ENCODE assay signal across 8 cellular contexts in genomic region chr9:33024126-33024965, GRCh38. TPM values are rescaled to one million over a fixed set of nuclear protein-coding genes. Genes with fewer than 3 reads are reported as not detected.
DNase-seq lines count a peak whose midpoint lies in the region; ATAC-seq and TF ChIP-seq lines count a peak whose summit lies in the region.

No MANE protein-coding gene starts in this region.

- H3K4me3 Mint-ChIP-seq in activated B cell treated with CpG ODN at 0.5 μM for 24 hours, result peak overlapping the region; percentile 95

- peak; percentile 25 for ATAC-seq in HG03175 (IDR thresholded peaks at IDR 0.05; ENCODE audit: unreplicated experiment)
- no peak for ATAC-seq in activated B cell treated with CpG ODN at 0.5 μM for 24 hours (ENCODE audit: low read depth)
- no peak for ATAC-seq in HG03196 (IDR thresholded peaks at IDR 0.05; ENCODE audit: unreplicated experiment)
- no peak for ATAC-seq in GM18867 (IDR thresholded peaks at IDR 0.05; ENCODE audit: unreplicated experiment)

- H3K4me1 Mint-ChIP-seq in activated B cell treated with CpG ODN at 0.5 μM for 24 hours, result peaks cover 57% of the 10 kb centered on the region

- H3K27me3 Mint-ChIP-seq in activated B cell treated with CpG ODN at 0.5 μM for 24 hours, result no peaks in the 10 kb centered on the region

- CTCF ChIA-PET in activated B cell treated with CpG ODN at 0.5 μM for 24 hours (lab: Charles Lee), result interaction anchor here (1.3 kb wide), 1 partner anchor 443 kb away, joined by 4 read pairs; no protein-coding TSS in a partner anchor

- intact Hi-C loops in activated B cell treated with CpG ODN at 0.5 μM for 24 hours (cut with micrococcal nuclease), result loop anchor here (10.0 kb wide), 3 partner anchors 450 to 1300 kb away; partner anchors contain the start of genes KIF24, NOL6, NUDT2 and UBAP2

- peak overlapping the region; percentile 33 for H2AFZ ChIP-seq in neuron (ENCODE audit: low read depth, low read length)

- H3K9me3 ChIP-seq in neuron (ENCODE audit: low read length), result peaks cover 2% of the 10 kb centered on the region

- peaks cover 50% of the 10 kb centered on the region for H3K36me3 Mint-ChIP-seq in activated B cell treated with CpG ODN at 0.5 μM for 24 hours (ENCODE audit: low read depth)

- POLR2A ChIA-PET in activated B cell treated with CpG ODN at 0.5 μM for 24 hours (lab: Charles Lee), result interaction anchor here (0.7 to 4.5 kb wide), 32 partner anchors 8 to 792 kb away, joined by 3 to 39 read pairs (median 5); partner anchors contain the start of genes APTX, B4GALT1, BAG1 and CHMP5

- peaks cover 42% of the 10 kb centered on the region for H3K36me3 ChIP-seq in neuron (ENCODE audit: insufficient read depth, low read length)

- peaks cover 39% of the 10 kb centered on the region for H3K4me1 ChIP-seq in neuron (ENCODE audit: insufficient read depth, low read length)

- H3K4me3 ChIP-seq in fibroblast of pulmonary artery (replicated peaks; ENCODE audit: low read depth, low read length) (peak overlapping the region; percentile 99), neuron (ENCODE audit: low read length) (peak overlapping the region; percentile 99)

- TF ChIP-seq CTCF in activated B cell treated with CpG ODN at 0.5 μM for 24 hours (IDR thresholded peaks at IDR 0.05) (no peak), fibroblast of pulmonary artery (IDR thresholded peaks at IDR 0.05; ENCODE audit: low read length, missing control alignments) (no peak)

- H3K9me3 Mint-ChIP-seq in activated B cell treated with CpG ODN at 0.5 μM for 24 hours, result no peaks in the 10 kb centered on the region

- no peaks in the 10 kb centered on the region for H3K27me3 ChIP-seq in neuron (ENCODE audit: insufficient read depth, low read length)

- DNase-seq in DMS53 (lab: John Stamatoyannopoulos, UW), result peak; percentile 73
- DNase-seq in activated B cell treated with CpG ODN at 0.5 μM for 24 hours, result no peak
- DNase-seq in fibroblast of pulmonary artery (ENCODE audit: low read depth), result peak; percentile 35
- DNase-seq in T1000 (lab: John Stamatoyannopoulos, UW), result no peak

- peak overlapping the region; percentile 88 for H3K27ac Mint-ChIP-seq in activated B cell treated with CpG ODN at 0.5 μM for 24 hours

RNA-seq across cellular contexts. Expression of gene DNAJA1, which starts 0.7 kb away (rescaled TPM):
- total RNA-seq in activated B cell treated with CpG ODN at 0.5 μM for 24 hours, result 107 and 117 TPM in 2 replicates

RNA-seq across cellular contexts. Expression of gene APTX, which starts 22.9 kb away (rescaled TPM):
- total RNA-seq in activated B cell treated with CpG ODN at 0.5 μM for 24 hours, result 27.4 and 29.7 TPM in 2 replicates

RNA-seq across cellular contexts. Expression of gene SMU1, which starts 52.1 kb away (rescaled TPM):
- 26.8 and 28.1 TPM in 2 replicates for total RNA-seq in activated B cell treated with CpG ODN at 0.5 μM for 24 hours

Comparison
In these comparisons a context has a peak if more than half of its experiments do, and no peak if none do; other contexts are left out.
1. DNase-seq: peak in DMS53 (single experiment) and fibroblast of pulmonary artery (single experiment); none in activated B cell treated with CpG ODN at 0.5 μM for 24 hours (single experiment) and T1000 (single experiment).